ENCODE assay signal across 1 cellular context in genomic region chr7:45937862-45938261, GRCh38.
TF ChIP-seq lines count a peak whose summit lies in the region.

No MANE protein-coding gene starts in this region.

TF ChIP-seq in H1, 55 proteins besides CTCF, POLR2A, EP300 and RAD21:
- TF ChIP-seq SRF (IDR thresholded peaks at IDR 0.05; ENCODE audit: low read depth, low read length): no peak
- no peak for TF ChIP-seq NANOG (IDR thresholded peaks at IDR 0.05; ENCODE audit: insufficient read depth, low read depth, low read length, poor library complexity, severe bottlenecking)
- TF ChIP-seq BACH1 (IDR thresholded peaks at IDR 0.05; ENCODE audit: low read length): no peak
- TF ChIP-seq JUND (IDR thresholded peaks at IDR 0.05; ENCODE audit: low read length): no peak
- no peak for TF ChIP-seq GABPA (IDR thresholded peaks at IDR 0.05; ENCODE audit: borderline replicate concordance, insufficient read depth, low read length)
- no peak for TF ChIP-seq YY1 (IDR thresholded peaks at IDR 0.05; ENCODE audit: low read depth, low read length)
